1 cellular context compared by ENCODE assay signal in the genomic region with DNA sequence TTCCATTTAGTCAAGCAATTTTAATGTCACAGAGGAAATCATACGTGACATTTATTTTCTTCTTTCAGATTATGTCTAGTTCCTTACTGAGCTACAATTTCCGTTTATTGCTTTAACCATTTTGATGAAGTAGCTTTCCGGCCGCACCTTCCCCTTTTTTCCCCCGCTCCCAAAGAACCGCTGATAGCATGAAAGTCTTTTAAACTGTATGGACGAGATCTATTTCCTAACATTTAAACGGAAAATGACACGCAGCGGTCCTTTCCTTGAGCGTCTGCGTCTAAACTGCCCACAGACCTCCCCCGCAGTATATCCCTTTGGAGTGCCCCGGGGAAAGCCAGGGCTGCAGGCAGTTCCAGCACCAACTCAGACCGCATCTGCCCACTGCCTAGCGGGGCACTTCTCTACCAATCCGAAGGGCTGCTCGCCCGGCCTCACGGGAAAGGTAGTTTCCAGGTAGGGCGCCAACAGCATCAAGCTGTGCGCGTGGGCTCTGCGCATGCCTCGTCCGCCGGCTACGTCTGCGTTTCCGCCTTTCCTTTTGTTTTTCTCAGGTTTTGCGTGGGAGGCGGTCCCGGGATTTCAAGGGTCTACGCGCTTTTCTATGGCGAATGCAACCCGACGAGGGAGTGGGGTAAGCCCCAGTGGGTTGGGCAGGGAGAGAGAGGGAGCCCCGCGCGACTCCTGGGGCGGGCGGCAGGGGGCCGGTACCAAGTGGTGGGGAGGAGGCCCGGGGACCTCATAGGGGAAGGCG.
TF ChIP-seq lines count a peak whose summit lies in the region.

A gene (plus strand): TSS at position 526 of the 754 bp plus-strand sequence. CDS start 1,667 bp downstream, outside the sequence.

TF ChIP-seq in GM12878, 131 proteins besides CTCF, POLR2A, EP300 and RAD21 (continued from another document):
- TF ChIP-seq FOS (IDR thresholded peaks at IDR 0.05; ENCODE audit: borderline replicate concordance, extremely low read depth, insufficient read length) (no peak), EGR1 (IDR thresholded peaks at IDR 0.05; ENCODE audit: borderline replicate concordance in 1 of 2, low read depth in 2 of 2, low read length in 2 of 2) (peak in 1 of 2 experiments; percentile 89; a peak in 2 of 3 replicates), PML (IDR thresholded peaks at IDR 0.05; ENCODE audit: low read length) (peak; percentile 60), NRF1 (conservative IDR thresholded peaks at IDR 0.05; ENCODE audit: low read depth, low read length) (peak; percentile 84), CREB1 (IDR thresholded peaks at IDR 0.05; ENCODE audit: low read depth) (peak; percentile 77), SRF (IDR thresholded peaks at IDR 0.05; ENCODE audit: low read depth in 2 of 2, low read length in 2 of 2) (0 out of 4 replicates have a peak, but pooled peaks of 1 of the 2 experiments have one; percentile 34), CREM (IDR thresholded peaks at IDR 0.05; ENCODE audit: low read depth) (peak; percentile 38), MEF2A (IDR thresholded peaks at IDR 0.05; ENCODE audit: insufficient read depth, low read depth, low read length) (0 out of 2 replicates have a peak, but pooled peaks have one; percentile 11), HCFC1 (IDR thresholded peaks at IDR 0.05; ENCODE audit: low read length) (peak; percentile 88), MXI1 (IDR thresholded peaks at IDR 0.05; ENCODE audit: low read depth, low read length) (peak; percentile 34; the same call in 1 of the 2 replicates), ESRRA (IDR thresholded peaks at IDR 0.05; ENCODE audit: low read length) (no peak), CHD2 (IDR thresholded peaks at IDR 0.05; ENCODE audit: borderline replicate concordance, low read depth, low read length) (peak; percentile 43; the same call in 1 of the 2 replicates), SMAD1 (IDR thresholded peaks at IDR 0.05; ENCODE audit: low read depth, partially characterized antibody) (no peak), PAX8 (IDR thresholded peaks at IDR 0.05) (no peak), SIX5 (IDR thresholded peaks at IDR 0.05; ENCODE audit: low read depth, low read length, severe bottlenecking) (peak; percentile 78), CBX5 (IDR thresholded peaks at IDR 0.05; ENCODE audit: low read depth) (peak; percentile 38; the same call in 1 of the 2 replicates), SREBF2 (IDR thresholded peaks at IDR 0.05; ENCODE audit: low read length) (no peak; the same call in 1 of the 2 replicates)
- TF ChIP-seq, protein P1, sequence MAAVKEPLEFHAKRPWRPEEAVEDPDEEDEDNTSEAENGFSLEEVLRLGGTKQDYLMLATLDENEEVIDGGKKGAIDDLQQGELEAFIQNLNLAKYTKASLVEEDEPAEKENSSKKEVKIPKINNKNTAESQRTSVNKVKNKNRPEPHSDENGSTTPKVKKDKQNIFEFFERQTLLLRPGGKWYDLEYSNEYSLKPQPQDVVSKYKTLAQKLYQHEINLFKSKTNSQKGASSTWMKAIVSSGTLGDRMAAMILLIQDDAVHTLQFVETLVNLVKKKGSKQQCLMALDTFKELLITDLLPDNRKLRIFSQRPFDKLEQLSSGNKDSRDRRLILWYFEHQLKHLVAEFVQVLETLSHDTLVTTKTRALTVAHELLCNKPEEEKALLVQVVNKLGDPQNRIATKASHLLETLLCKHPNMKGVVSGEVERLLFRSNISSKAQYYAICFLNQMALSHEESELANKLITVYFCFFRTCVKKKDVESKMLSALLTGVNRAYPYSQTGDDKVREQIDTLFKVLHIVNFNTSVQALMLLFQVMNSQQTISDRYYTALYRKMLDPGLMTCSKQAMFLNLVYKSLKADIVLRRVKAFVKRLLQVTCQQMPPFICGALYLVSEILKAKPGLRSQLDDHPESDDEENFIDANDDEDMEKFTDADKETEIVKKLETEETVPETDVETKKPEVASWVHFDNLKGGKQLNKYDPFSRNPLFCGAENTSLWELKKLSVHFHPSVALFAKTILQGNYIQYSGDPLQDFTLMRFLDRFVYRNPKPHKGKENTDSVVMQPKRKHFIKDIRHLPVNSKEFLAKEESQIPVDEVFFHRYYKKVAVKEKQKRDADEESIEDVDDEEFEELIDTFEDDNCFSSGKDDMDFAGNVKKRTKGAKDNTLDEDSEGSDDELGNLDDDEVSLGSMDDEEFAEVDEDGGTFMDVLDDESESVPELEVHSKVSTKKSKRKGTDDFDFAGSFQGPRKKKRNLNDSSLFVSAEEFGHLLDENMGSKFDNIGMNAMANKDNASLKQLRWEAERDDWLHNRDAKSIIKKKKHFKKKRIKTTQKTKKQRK (IDR thresholded peaks at IDR 0.05; ENCODE audit: low read depth, low read length) = no peak
- TF ChIP-seq, protein P2, sequence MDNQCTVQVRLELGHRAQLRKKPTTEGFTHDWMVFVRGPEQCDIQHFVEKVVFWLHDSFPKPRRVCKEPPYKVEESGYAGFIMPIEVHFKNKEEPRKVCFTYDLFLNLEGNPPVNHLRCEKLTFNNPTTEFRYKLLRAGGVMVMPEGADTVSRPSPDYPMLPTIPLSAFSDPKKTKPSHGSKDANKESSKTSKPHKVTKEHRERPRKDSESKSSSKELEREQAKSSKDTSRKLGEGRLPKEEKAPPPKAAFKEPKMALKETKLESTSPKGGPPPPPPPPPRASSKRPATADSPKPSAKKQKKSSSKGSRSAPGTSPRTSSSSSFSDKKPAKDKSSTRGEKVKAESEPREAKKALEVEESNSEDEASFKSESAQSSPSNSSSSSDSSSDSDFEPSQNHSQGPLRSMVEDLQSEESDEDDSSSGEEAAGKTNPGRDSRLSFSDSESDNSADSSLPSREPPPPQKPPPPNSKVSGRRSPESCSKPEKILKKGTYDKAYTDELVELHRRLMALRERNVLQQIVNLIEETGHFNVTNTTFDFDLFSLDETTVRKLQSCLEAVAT (IDR thresholded peaks at IDR 0.05) = peak; percentile 67
- TF ChIP-seq, protein P3, sequence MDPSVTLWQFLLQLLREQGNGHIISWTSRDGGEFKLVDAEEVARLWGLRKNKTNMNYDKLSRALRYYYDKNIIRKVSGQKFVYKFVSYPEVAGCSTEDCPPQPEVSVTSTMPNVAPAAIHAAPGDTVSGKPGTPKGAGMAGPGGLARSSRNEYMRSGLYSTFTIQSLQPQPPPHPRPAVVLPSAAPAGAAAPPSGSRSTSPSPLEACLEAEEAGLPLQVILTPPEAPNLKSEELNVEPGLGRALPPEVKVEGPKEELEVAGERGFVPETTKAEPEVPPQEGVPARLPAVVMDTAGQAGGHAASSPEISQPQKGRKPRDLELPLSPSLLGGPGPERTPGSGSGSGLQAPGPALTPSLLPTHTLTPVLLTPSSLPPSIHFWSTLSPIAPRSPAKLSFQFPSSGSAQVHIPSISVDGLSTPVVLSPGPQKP (IDR thresholded peaks at IDR 0.05; ENCODE audit: low read depth, low read length) = 0 out of 2 replicates have a peak, but pooled peaks have one; percentile 37
- TF ChIP-seq, protein P4, sequence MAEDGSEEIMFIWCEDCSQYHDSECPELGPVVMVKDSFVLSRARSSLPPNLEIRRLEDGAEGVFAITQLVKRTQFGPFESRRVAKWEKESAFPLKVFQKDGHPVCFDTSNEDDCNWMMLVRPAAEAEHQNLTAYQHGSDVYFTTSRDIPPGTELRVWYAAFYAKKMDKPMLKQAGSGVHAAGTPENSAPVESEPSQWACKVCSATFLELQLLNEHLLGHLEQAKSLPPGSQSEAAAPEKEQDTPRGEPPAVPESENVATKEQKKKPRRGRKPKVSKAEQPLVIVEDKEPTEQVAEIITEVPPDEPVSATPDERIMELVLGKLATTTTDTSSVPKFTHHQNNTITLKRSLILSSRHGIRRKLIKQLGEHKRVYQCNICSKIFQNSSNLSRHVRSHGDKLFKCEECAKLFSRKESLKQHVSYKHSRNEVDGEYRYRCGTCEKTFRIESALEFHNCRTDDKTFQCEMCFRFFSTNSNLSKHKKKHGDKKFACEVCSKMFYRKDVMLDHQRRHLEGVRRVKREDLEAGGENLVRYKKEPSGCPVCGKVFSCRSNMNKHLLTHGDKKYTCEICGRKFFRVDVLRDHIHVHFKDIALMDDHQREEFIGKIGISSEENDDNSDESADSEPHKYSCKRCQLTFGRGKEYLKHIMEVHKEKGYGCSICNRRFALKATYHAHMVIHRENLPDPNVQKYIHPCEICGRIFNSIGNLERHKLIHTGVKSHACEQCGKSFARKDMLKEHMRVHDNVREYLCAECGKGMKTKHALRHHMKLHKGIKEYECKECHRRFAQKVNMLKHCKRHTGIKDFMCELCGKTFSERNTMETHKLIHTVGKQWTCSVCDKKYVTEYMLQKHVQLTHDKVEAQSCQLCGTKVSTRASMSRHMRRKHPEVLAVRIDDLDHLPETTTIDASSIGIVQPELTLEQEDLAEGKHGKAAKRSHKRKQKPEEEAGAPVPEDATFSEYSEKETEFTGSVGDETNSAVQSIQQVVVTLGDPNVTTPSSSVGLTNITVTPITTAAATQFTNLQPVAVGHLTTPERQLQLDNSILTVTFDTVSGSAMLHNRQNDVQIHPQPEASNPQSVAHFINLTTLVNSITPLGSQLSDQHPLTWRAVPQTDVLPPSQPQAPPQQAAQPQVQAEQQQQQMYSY (CRISPR knock-in tag; IDR thresholded peaks at IDR 0.05) = no peak
- TF ChIP-seq, protein P5, sequence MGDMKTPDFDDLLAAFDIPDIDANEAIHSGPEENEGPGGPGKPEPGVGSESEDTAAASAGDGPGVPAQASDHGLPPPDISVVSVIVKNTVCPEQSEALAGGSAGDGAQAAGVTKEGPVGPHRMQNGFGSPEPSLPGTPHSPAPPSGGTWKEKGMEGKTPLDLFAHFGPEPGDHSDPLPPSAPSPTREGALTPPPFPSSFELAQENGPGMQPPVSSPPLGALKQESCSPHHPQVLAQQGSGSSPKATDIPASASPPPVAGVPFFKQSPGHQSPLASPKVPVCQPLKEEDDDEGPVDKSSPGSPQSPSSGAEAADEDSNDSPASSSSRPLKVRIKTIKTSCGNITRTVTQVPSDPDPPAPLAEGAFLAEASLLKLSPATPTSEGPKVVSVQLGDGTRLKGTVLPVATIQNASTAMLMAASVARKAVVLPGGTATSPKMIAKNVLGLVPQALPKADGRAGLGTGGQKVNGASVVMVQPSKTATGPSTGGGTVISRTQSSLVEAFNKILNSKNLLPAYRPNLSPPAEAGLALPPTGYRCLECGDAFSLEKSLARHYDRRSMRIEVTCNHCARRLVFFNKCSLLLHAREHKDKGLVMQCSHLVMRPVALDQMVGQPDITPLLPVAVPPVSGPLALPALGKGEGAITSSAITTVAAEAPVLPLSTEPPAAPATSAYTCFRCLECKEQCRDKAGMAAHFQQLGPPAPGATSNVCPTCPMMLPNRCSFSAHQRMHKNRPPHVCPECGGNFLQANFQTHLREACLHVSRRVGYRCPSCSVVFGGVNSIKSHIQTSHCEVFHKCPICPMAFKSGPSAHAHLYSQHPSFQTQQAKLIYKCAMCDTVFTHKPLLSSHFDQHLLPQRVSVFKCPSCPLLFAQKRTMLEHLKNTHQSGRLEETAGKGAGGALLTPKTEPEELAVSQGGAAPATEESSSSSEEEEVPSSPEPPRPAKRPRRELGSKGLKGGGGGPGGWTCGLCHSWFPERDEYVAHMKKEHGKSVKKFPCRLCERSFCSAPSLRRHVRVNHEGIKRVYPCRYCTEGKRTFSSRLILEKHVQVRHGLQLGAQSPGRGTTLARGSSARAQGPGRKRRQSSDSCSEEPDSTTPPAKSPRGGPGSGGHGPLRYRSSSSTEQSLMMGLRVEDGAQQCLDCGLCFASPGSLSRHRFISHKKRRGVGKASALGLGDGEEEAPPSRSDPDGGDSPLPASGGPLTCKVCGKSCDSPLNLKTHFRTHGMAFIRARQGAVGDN (IDR thresholded peaks at IDR 0.05) = no peak
- TF ChIP-seq, protein P6, sequence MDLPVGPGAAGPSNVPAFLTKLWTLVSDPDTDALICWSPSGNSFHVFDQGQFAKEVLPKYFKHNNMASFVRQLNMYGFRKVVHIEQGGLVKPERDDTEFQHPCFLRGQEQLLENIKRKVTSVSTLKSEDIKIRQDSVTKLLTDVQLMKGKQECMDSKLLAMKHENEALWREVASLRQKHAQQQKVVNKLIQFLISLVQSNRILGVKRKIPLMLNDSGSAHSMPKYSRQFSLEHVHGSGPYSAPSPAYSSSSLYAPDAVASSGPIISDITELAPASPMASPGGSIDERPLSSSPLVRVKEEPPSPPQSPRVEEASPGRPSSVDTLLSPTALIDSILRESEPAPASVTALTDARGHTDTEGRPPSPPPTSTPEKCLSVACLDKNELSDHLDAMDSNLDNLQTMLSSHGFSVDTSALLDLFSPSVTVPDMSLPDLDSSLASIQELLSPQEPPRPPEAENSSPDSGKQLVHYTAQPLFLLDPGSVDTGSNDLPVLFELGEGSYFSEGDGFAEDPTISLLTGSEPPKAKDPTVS (IDR thresholded peaks at IDR 0.05; ENCODE audit: low read depth, low read length) = no peak
- TF ChIP-seq, protein P7, sequence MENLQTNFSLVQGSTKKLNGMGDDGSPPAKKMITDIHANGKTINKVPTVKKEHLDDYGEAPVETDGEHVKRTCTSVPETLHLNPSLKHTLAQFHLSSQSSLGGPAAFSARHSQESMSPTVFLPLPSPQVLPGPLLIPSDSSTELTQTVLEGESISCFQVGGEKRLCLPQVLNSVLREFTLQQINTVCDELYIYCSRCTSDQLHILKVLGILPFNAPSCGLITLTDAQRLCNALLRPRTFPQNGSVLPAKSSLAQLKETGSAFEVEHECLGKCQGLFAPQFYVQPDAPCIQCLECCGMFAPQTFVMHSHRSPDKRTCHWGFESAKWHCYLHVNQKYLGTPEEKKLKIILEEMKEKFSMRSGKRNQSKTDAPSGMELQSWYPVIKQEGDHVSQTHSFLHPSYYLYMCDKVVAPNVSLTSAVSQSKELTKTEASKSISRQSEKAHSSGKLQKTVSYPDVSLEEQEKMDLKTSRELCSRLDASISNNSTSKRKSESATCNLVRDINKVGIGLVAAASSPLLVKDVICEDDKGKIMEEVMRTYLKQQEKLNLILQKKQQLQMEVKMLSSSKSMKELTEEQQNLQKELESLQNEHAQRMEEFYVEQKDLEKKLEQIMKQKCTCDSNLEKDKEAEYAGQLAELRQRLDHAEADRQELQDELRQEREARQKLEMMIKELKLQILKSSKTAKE (IDR thresholded peaks at IDR 0.05; ENCODE audit: low read depth, poor library complexity, severe bottlenecking) = peak; percentile 54
